Comparison of ENCODE assay signal across 17 cellular contexts in genomic region chr12:105993766-105994165, GRCh38.
DNase-seq lines count a peak whose midpoint lies in the region; ATAC-seq and TF ChIP-seq lines count a peak whose summit lies in the region.
"Had no signal": no experiment of that assay in that cellular context is flagged by ENCODE, and none has a peak within 500 bp of the region (broad histone marks: within the 10 kb centered on the region; RNA-seq: fewer than 3 reads in every experiment).

No MANE protein-coding gene starts in this region.

- H3K4me1 Mint-ChIP-seq in CD14-positive monocyte, result no peaks in the 10 kb centered on the region
- no peaks in the 10 kb centered on the region for H3K4me1 Mint-ChIP-seq in activated CD8-positive, alpha-beta T cell treated with anti-CD3 and anti-CD28 coated beads for 36 hours (ENCODE audit: low read depth)

- H3K9ac ChIP-seq in trophoblast cell (ENCODE audit: low read length), result no peak overlapping the region

- H3K79me2 ChIP-seq in hepatocyte (no peaks in the 10 kb centered on the region), trophoblast cell (ENCODE audit: control insufficient read depth, insufficient read depth, low read length, poor library complexity) (no peaks in the 10 kb centered on the region)

- H4K20me1 ChIP-seq in hepatocyte (ENCODE audit: insufficient read depth, poor library complexity, severe bottlenecking), result no peaks in the 10 kb centered on the region

- H2AK5ac ChIP-seq in trophoblast cell (ENCODE audit: low read length), result peak overlapping the region; percentile 67

- peak overlapping the region; percentile 34 for H3K27ac ChIP-seq in hepatocyte
- H3K27ac ChIP-seq in trophoblast cell (ENCODE audit: low read depth, low read length), result peak overlapping the region; percentile 16
- H3K27ac ChIP-seq: Peyer's patch had no signal

- ATAC-seq in activated CD8-positive, alpha-beta T cell treated with anti-CD3 and anti-CD28 coated beads for 36 hours, result no peak

- H3K27ac Mint-ChIP-seq in CD14-positive monocyte, result no peak overlapping the region
- H3K27ac Mint-ChIP-seq in activated CD8-positive, alpha-beta T cell treated with anti-CD3 and anti-CD28 coated beads for 36 hours, result no peak overlapping the region

- intact Hi-C loops in CD14-positive monocyte (cut with micrococcal nuclease), result no loop called here
- intact Hi-C loops in activated CD8-positive, alpha-beta T cell treated with anti-CD3 and anti-CD28 coated beads for 36 hours (cut with micrococcal nuclease), result no loop called here

- peaks cover 5% of the 10 kb centered on the region for H3K4me1 ChIP-seq in hepatocyte (ENCODE audit: insufficient read depth)
- peaks cover 13% of the 10 kb centered on the region in 2 experiments for H3K4me1 ChIP-seq in trophoblast cell (ENCODE audit: control insufficient read depth in 1 of 2, insufficient read depth in 2 of 2, low read length in 2 of 2)
- H3K4me1 ChIP-seq: Peyer's patch had no signal

- CTCF ChIA-PET in activated CD8-positive, alpha-beta T cell treated with anti-CD3 and anti-CD28 coated beads for 36 hours (lab: Charles Lee), result no interaction called here

- H2BK12ac ChIP-seq in trophoblast cell (ENCODE audit: low read length), result peak overlapping the region; percentile 91

- H3K18ac ChIP-seq in trophoblast cell (ENCODE audit: low read length), result peak overlapping the region; percentile 63

- no peaks in the 10 kb centered on the region for H3K36me3 Mint-ChIP-seq in CD14-positive monocyte
- H3K36me3 Mint-ChIP-seq in activated CD8-positive, alpha-beta T cell treated with anti-CD3 and anti-CD28 coated beads for 36 hours (ENCODE audit: low read depth), result no peaks in the 10 kb centered on the region

- no peak overlapping the region for H3K4me3 Mint-ChIP-seq in CD14-positive monocyte
- no peak overlapping the region for H3K4me3 Mint-ChIP-seq in activated CD8-positive, alpha-beta T cell treated with anti-CD3 and anti-CD28 coated beads for 36 hours

- H3K9me3 ChIP-seq in hepatocyte (ENCODE audit: low read depth) (no peaks in the 10 kb centered on the region), trophoblast cell (ENCODE audit: insufficient read depth, low read depth, low read length) (peaks cover 2% of the 10 kb centered on the region)
- H3K9me3 ChIP-seq: Peyer's patch had no signal

- WGBS in hepatocyte (ENCODE audit: low lambda C conversion rate, missing lambda C conversion rate), result 82% methylated on average over 14 of the region's 14 CpGs
- no CpG with 5 or more reads among the region's 14 CpGs for WGBS in trophoblast cell (ENCODE audit: extremely low coverage, insufficient coverage, insufficient read length)

- peak overlapping the region; percentile 79 for H3K14ac ChIP-seq in trophoblast cell (ENCODE audit: low read length)

- H4K12ac ChIP-seq in trophoblast cell (ENCODE audit: low read depth, low read length), result no peak overlapping the region

- H3K27me3 Mint-ChIP-seq in CD14-positive monocyte (ENCODE audit: low read depth in 3 of 3), result peaks cover 3 to 6% (median 6%) of the 10 kb centered on the region in 3 donors
- peaks cover 14% of the 10 kb centered on the region for H3K27me3 Mint-ChIP-seq in activated CD8-positive, alpha-beta T cell treated with anti-CD3 and anti-CD28 coated beads for 36 hours

- no peak overlapping the region for H3K4me3 ChIP-seq in hepatocyte
- no peak overlapping the region for H3K4me3 ChIP-seq in trophoblast cell (ENCODE audit: low read depth, low read length)
- H3K4me3 ChIP-seq: Peyer's patch had no signal

- peak; percentile 82 for DNase-seq in Daoy (ENCODE audit: low read depth)
- peak; percentile 74 for DNase-seq in RPMI7951 (ENCODE audit: low read depth)
- no peak for DNase-seq in hepatocyte (ENCODE audit: low spot score)
- no peak for DNase-seq in trophoblast cell
- DNase-seq in CD14-positive monocyte (ENCODE audit: low spot score), result no peak
- DNase-seq in activated CD8-positive, alpha-beta T cell treated with anti-CD3 and anti-CD28 coated beads for 36 hours, result no peak
- DNase-seq in activated naive CD4-positive, alpha-beta T cell treated with Interleukin-2 at 50 U/mL for 16 hours, result no peak
- DNase-seq in ACHN, result no peak
- DNase-seq: DMS79, GF-D8, MV-4-11, NCI-H1417 treated with DMSO at 0.1 percent for 48 hours, NCI-H2029, NCI-H510A, NCI-H82, Peyer's patch, SW 1271 had no signal

- H3K9me3 Mint-ChIP-seq in CD14-positive monocyte, result peaks cover 0 to 8% (median 4%) of the 10 kb centered on the region in 7 donors
- no peaks in the 10 kb centered on the region for H3K9me3 Mint-ChIP-seq in activated CD8-positive, alpha-beta T cell treated with anti-CD3 and anti-CD28 coated beads for 36 hours

- H4K8ac ChIP-seq in trophoblast cell (ENCODE audit: low read depth, low read length), result peak overlapping the region; percentile 78

- H3K27me3 ChIP-seq in hepatocyte (peaks cover 13% of the 10 kb centered on the region), trophoblast cell (ENCODE audit: insufficient read depth, low read length) (no peaks in the 10 kb centered on the region)
- H3K27me3 ChIP-seq: Peyer's patch had no signal

- H3K4ac ChIP-seq in trophoblast cell (ENCODE audit: low read depth, low read length), result peak overlapping the region; percentile 43

- in situ Hi-C loops in ACHN (cut with HindIII; ENCODE audit: low pct_ligation_motif_present, low pct_unique_long_range_greater_than_20kb, low sequenced_read_pairs), result no loop called here

- H3K23ac ChIP-seq in trophoblast cell (ENCODE audit: low read length), result no peak overlapping the region

- H3K9me2 ChIP-seq in hepatocyte (replicated peaks; ENCODE audit: insufficient read depth), result no peaks in the 10 kb centered on the region

- peak overlapping the region; percentile 85 for H4K91ac ChIP-seq in trophoblast cell (ENCODE audit: low read depth, low read length)

- H2BK120ac ChIP-seq in trophoblast cell (ENCODE audit: insufficient read depth, low read length, poor library complexity), result peak overlapping the region; percentile 92

- H3K4me2 ChIP-seq in hepatocyte, result no peak overlapping the region
- H3K4me2 ChIP-seq in trophoblast cell (ENCODE audit: low read length), result no peak overlapping the region

- TF ChIP-seq CTCF in hepatocyte (IDR thresholded peaks at IDR 0.05; ENCODE audit: poor library complexity), result no peak
- TF ChIP-seq CTCF in CD14-positive monocyte (IDR thresholded peaks at IDR 0.05), result no peak
- TF ChIP-seq CTCF in activated CD8-positive, alpha-beta T cell treated with anti-CD3 and anti-CD28 coated beads for 36 hours (IDR thresholded peaks at IDR 0.05), result no peak

- H2AFZ ChIP-seq in hepatocyte (no peak overlapping the region), trophoblast cell (ENCODE audit: insufficient read depth, low read length, poor library complexity) (peak overlapping the region; percentile 37)

- no peaks in the 10 kb centered on the region for H3K36me3 ChIP-seq in hepatocyte (replicated peaks; ENCODE audit: insufficient read depth, low read depth)
- no peaks in the 10 kb centered on the region for H3K36me3 ChIP-seq in trophoblast cell (ENCODE audit: control insufficient read depth in 1 of 2, insufficient read depth in 2 of 2, low read length in 2 of 2)
- H3K36me3 ChIP-seq: Peyer's patch had no signal

- H2BK5ac ChIP-seq in trophoblast cell (ENCODE audit: low read depth, low read length, poor library complexity), result peak overlapping the region; percentile 75

- POLR2A ChIA-PET in activated CD8-positive, alpha-beta T cell treated with anti-CD3 and anti-CD28 coated beads for 36 hours (lab: Charles Lee), result no interaction called here

- peaks cover 11% of the 10 kb centered on the region for H3K79me1 ChIP-seq in trophoblast cell (ENCODE audit: low read length)

Comparison
In these comparisons a context has a peak if more than half of its experiments do, and no peak if none do; other contexts are left out.
1. DNase-seq: peak in Daoy (single experiment) and RPMI7951 (single experiment); none in hepatocyte (single experiment), trophoblast cell (0 of 2), CD14-positive monocyte (single experiment), activated CD8-positive, alpha-beta T cell treated with anti-CD3 and anti-CD28 coated beads for 36 hours (single experiment), activated naive CD4-positive, alpha-beta T cell treated with Interleukin-2 at 50 U/mL for 16 hours (single experiment) and ACHN (single experiment).